In genomic region chr3:124281453-124282316, GRCh38 we compare ENCODE assay signal across 8 cellular contexts.
DNase-seq lines count a peak whose midpoint lies in the region; ATAC-seq and TF ChIP-seq lines count a peak whose summit lies in the region.

No MANE protein-coding gene starts in this region.

- DNase-seq in DND-41 (no peak), Kasumi-1 (lab: John Stamatoyannopoulos, UW) (peak; percentile 49 to 73), WTC11 (ENCODE audit: low spot score) (peak; percentile 23), iPS-NIHi7 (ENCODE audit: extremely low spot score) (peak; percentile 77), uterus (no peak)
- DNase-seq in effector memory CD4-positive, alpha-beta T cell, result no peak
- DNase-seq in activated naive CD8-positive, alpha-beta T cell treated with anti-CD3 and anti-CD28 coated beads for 36 hours, result no peak

- H3K79me2 ChIP-seq in DND-41 (ENCODE audit: insufficient read depth, low read length), result no peaks in the 10 kb centered on the region

- H3K9me3 ChIP-seq in DND-41 (ENCODE audit: insufficient read depth, low read length, severe bottlenecking), result no peaks in the 10 kb centered on the region
- H3K9me3 ChIP-seq in uterus, result no peaks in the 10 kb centered on the region
- no peaks in the 10 kb centered on the region for H3K9me3 ChIP-seq in effector memory CD4-positive, alpha-beta T cell (ENCODE audit: control insufficient read depth, low read length)

- H3K4me3 Mint-ChIP-seq in WTC11, result no peak overlapping the region
- H3K4me3 Mint-ChIP-seq in activated naive CD8-positive, alpha-beta T cell treated with anti-CD3 and anti-CD28 coated beads for 36 hours, result no peak overlapping the region

- H3K4me1 ChIP-seq in DND-41 (ENCODE audit: insufficient read depth, low read length) (no peaks in the 10 kb centered on the region), uterus (peaks cover 7 to 25% of the 10 kb centered on the region in 2 donors)
- H3K4me1 ChIP-seq in effector memory CD4-positive, alpha-beta T cell (ENCODE audit: control insufficient read depth, insufficient read depth, low read length, poor library complexity, severe bottlenecking), result no peaks in the 10 kb centered on the region

- CTCF ChIA-PET in WTC11 (lab: Charles Lee), result interaction anchor here (0.6 to 3.9 kb wide), 29 partner anchors 12 to 558 kb away, joined by 3 to 25 read pairs (median 4); partner anchors contain the start of gene KALRN

- TF ChIP-seq CTCF in DND-41 (IDR thresholded peaks at IDR 0.05; ENCODE audit: borderline replicate concordance, extremely low read depth, low read length, poor library complexity, severe bottlenecking) (peak; percentile 41), WTC11 (IDR thresholded peaks at IDR 0.05) (no peak), uterus (IDR thresholded peaks at IDR 0.05) (peak; percentile 52 to 80 (median 69))

- POLR2A ChIA-PET in WTC11 (lab: Charles Lee), result interaction anchor here (1.1 to 1.5 kb wide), 2 partner anchors 249 to 321 kb away, joined by 3 to 4 read pairs; partner anchors contain the start of genes CCDC14 and KALRN

- no peaks in the 10 kb centered on the region for H4K20me1 ChIP-seq in DND-41 (ENCODE audit: insufficient read depth, low read length)

- no peaks in the 10 kb centered on the region; the same call in 1 of the 2 replicates for H3K27me3 Mint-ChIP-seq in WTC11 (ENCODE audit: low read depth)
- H3K27me3 Mint-ChIP-seq in activated naive CD8-positive, alpha-beta T cell treated with anti-CD3 and anti-CD28 coated beads for 36 hours, result peaks cover 12% of the 10 kb centered on the region

- H2AFZ ChIP-seq in DND-41 (ENCODE audit: low read depth, low read length), result no peak overlapping the region

- no peak overlapping the region for H3K27ac ChIP-seq in DND-41 (ENCODE audit: low read length)
- peak overlapping the region; percentile 81 to 83 for H3K27ac ChIP-seq in uterus
- H3K27ac ChIP-seq in effector memory CD4-positive, alpha-beta T cell (ENCODE audit: insufficient read depth, low read length, poor library complexity, severe bottlenecking), result no peak overlapping the region

- no peaks in the 10 kb centered on the region for H3K36me3 ChIP-seq in DND-41 (ENCODE audit: insufficient read depth, low read length)
- no peaks in the 10 kb centered on the region for H3K36me3 ChIP-seq in uterus
- no peaks in the 10 kb centered on the region for H3K36me3 ChIP-seq in effector memory CD4-positive, alpha-beta T cell (ENCODE audit: control insufficient read depth, insufficient read depth, low read length)

- peaks cover 8% of the 10 kb centered on the region for H3K4me1 Mint-ChIP-seq in WTC11
- H3K4me1 Mint-ChIP-seq in activated naive CD8-positive, alpha-beta T cell treated with anti-CD3 and anti-CD28 coated beads for 36 hours, result no peaks in the 10 kb centered on the region

- no peaks in the 10 kb centered on the region for H3K9me3 Mint-ChIP-seq in WTC11
- no peaks in the 10 kb centered on the region for H3K9me3 Mint-ChIP-seq in activated naive CD8-positive, alpha-beta T cell treated with anti-CD3 and anti-CD28 coated beads for 36 hours

- TF ChIP-seq POLR2A in uterus (IDR thresholded peaks at IDR 0.05), result no peak

- H3K4me3 ChIP-seq in DND-41 (ENCODE audit: low read depth in 1 of 2, low read length in 2 of 2), result no peak overlapping the region
- no peak overlapping the region for H3K4me3 ChIP-seq in uterus
- H3K4me3 ChIP-seq in effector memory CD4-positive, alpha-beta T cell (ENCODE audit: insufficient read depth, low read depth, low read length, poor library complexity, severe bottlenecking), result no peak overlapping the region

- H3K36me3 Mint-ChIP-seq in WTC11, result no peaks in the 10 kb centered on the region
- no peaks in the 10 kb centered on the region for H3K36me3 Mint-ChIP-seq in activated naive CD8-positive, alpha-beta T cell treated with anti-CD3 and anti-CD28 coated beads for 36 hours

- no peak overlapping the region for H3K4me2 ChIP-seq in DND-41 (ENCODE audit: insufficient read depth, low read length)

- ATAC-seq in DND-41 (ENCODE audit: insufficient read depth, low read depth), result no peak
- peak; percentile 93 for ATAC-seq in WTC11
- ATAC-seq in GM21786 (IDR thresholded peaks at IDR 0.05; ENCODE audit: unreplicated experiment), result no peak

- no peak overlapping the region for H3K9ac ChIP-seq in DND-41 (ENCODE audit: low read depth, low read length)

- H3K27me3 ChIP-seq in DND-41 (ENCODE audit: insufficient read depth, low read length, poor library complexity) (peaks cover 11% of the 10 kb centered on the region), uterus (no peaks in the 10 kb centered on the region)
- no peaks in the 10 kb centered on the region for H3K27me3 ChIP-seq in effector memory CD4-positive, alpha-beta T cell (replicated peaks; ENCODE audit: control insufficient read depth, insufficient read depth, low read length, poor library complexity, severe bottlenecking)

- intact Hi-C loops in uterus (cut with DNase I; ENCODE audit: low total_unique reads), result loop anchor here (5.0 kb wide), 1 partner anchor 264 kb away; no protein-coding TSS in a partner anchor

- no peak overlapping the region for H3K27ac Mint-ChIP-seq in WTC11
- no peak overlapping the region for H3K27ac Mint-ChIP-seq in activated naive CD8-positive, alpha-beta T cell treated with anti-CD3 and anti-CD28 coated beads for 36 hours

TF ChIP-seq in WTC11, 78 proteins besides CTCF, POLR2A, EP300 and RAD21 (continues in another document):
- TF ChIP-seq ZSCAN18 (CRISPR knock-in tag; IDR thresholded peaks at IDR 0.05), result no peak
- no peak for TF ChIP-seq ZNF416 (CRISPR knock-in tag; IDR thresholded peaks at IDR 0.05)
- no peak for TF ChIP-seq GTF2I (CRISPR knock-in tag; conservative IDR thresholded peaks at IDR 0.05)
- no peak for TF ChIP-seq PRRX2 (CRISPR knock-in tag; IDR thresholded peaks at IDR 0.05)
- no peak for TF ChIP-seq NR3C1 (CRISPR knock-in tag; conservative IDR thresholded peaks at IDR 0.05; ENCODE audit: low read depth)
- TF ChIP-seq MAX (CRISPR knock-in tag; IDR thresholded peaks at IDR 0.05), result no peak
- no peak for TF ChIP-seq USF2 (CRISPR knock-in tag; IDR thresholded peaks at IDR 0.05)
- TF ChIP-seq JAZF1 (CRISPR knock-in tag; IDR thresholded peaks at IDR 0.05), result no peak
- no peak for TF ChIP-seq E2F1 (CRISPR knock-in tag; IDR thresholded peaks at IDR 0.05)

Comparison
In these comparisons a context has a peak if more than half of its experiments do, and no peak if none do; other contexts are left out.
1. DNase-seq: peak in Kasumi-1 (2 of 2), WTC11 (single experiment) and iPS-NIHi7 (single experiment); none in DND-41 (single experiment), uterus (0 of 2), effector memory CD4-positive, alpha-beta T cell (0 of 3) and activated naive CD8-positive, alpha-beta T cell treated with anti-CD3 and anti-CD28 coated beads for 36 hours (single experiment).
2. H3K27ac ChIP-seq: peak in uterus (2 of 2); none in DND-41 (single experiment) and effector memory CD4-positive, alpha-beta T cell (single experiment).